Comparison of ENCODE assay signal across 1 cellular context in the genomic region with DNA sequence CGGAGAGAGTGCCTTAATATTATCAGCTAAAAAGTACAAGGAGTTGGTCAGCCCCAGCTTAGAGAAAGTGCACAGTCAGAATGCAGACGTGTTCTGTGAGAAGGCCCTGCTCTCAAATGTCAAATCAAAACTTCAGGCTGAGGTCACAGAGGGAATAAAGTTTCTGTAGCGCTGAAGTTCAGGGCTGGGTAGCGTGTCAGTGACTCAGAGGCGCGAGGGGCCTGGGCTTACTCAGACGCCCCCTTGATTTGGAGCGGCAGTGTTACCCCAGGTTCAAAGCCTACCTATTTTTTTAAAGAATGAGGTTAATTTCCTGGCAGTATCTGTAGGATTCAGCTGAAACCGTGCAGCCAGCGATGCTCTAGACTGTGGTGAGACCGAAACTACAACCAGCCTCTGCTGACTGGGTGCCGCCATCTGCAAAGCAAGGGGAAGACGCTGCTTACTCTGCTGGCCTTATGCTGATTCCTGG.
TF ChIP-seq lines count a peak whose summit lies in the region.

No MANE protein-coding gene starts in this region.

TF ChIP-seq in GM12878, 131 proteins besides CTCF, POLR2A, EP300 and RAD21:
- peak; percentile 76 for TF ChIP-seq RUNX3 (IDR thresholded peaks at IDR 0.05; ENCODE audit: low read length)
- TF ChIP-seq CUX1 (IDR thresholded peaks at IDR 0.05; ENCODE audit: insufficient replicate concordance, low read depth, low read length) = no peak
- peak; percentile 88 for TF ChIP-seq YY1 (IDR thresholded peaks at IDR 0.05; ENCODE audit: low read depth, low read length)
- no peak for TF ChIP-seq HCFC1 (IDR thresholded peaks at IDR 0.05; ENCODE audit: low read length)
- no peak for TF ChIP-seq SUZ12 (IDR thresholded peaks at IDR 0.05; ENCODE audit: unreplicated experiment)
- no peak for TF ChIP-seq SUPT20H (IDR thresholded peaks at IDR 0.05; ENCODE audit: borderline replicate concordance, control insufficient read depth, low read depth, low read length)
- TF ChIP-seq MEF2B (IDR thresholded peaks at IDR 0.05; ENCODE audit: partially characterized antibody, poor library complexity, severe bottlenecking) = no peak
- no peak for TF ChIP-seq E4F1 (IDR thresholded peaks at IDR 0.05; ENCODE audit: borderline replicate concordance, partially characterized antibody)
- TF ChIP-seq IKZF1 (conservative IDR thresholded peaks at IDR 0.05) = no peak
- TF ChIP-seq JUNB (IDR thresholded peaks at IDR 0.05) = peak; percentile 69
- no peak for TF ChIP-seq GATAD2B (conservative IDR thresholded peaks at IDR 0.05; ENCODE audit: low read depth)
- no peak for TF ChIP-seq TCF12 (IDR thresholded peaks at IDR 0.05; ENCODE audit: low read depth, low read length)
- TF ChIP-seq, protein P1, sequence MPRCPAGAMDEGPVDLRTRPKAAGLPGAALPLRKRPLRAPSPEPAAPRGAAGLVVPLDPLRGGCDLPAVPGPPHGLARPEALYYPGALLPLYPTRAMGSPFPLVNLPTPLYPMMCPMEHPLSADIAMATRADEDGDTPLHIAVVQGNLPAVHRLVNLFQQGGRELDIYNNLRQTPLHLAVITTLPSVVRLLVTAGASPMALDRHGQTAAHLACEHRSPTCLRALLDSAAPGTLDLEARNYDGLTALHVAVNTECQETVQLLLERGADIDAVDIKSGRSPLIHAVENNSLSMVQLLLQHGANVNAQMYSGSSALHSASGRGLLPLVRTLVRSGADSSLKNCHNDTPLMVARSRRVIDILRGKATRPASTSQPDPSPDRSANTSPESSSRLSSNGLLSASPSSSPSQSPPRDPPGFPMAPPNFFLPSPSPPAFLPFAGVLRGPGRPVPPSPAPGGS (IDR thresholded peaks at IDR 0.05; ENCODE audit: borderline replicate concordance, insufficient read depth, low read depth, low read length, poor library complexity, severe bottlenecking) = no peak
- no peak for TF ChIP-seq WRNIP1 (IDR thresholded peaks at IDR 0.05; ENCODE audit: borderline replicate concordance, low read depth, low read length)
- TF ChIP-seq IRF4 (IDR thresholded peaks at IDR 0.05; ENCODE audit: low read depth, low read length) = no peak
- no peak for TF ChIP-seq E2F8 (IDR thresholded peaks at IDR 0.05; ENCODE audit: low read depth, partially characterized antibody)
- TF ChIP-seq, protein P2, sequence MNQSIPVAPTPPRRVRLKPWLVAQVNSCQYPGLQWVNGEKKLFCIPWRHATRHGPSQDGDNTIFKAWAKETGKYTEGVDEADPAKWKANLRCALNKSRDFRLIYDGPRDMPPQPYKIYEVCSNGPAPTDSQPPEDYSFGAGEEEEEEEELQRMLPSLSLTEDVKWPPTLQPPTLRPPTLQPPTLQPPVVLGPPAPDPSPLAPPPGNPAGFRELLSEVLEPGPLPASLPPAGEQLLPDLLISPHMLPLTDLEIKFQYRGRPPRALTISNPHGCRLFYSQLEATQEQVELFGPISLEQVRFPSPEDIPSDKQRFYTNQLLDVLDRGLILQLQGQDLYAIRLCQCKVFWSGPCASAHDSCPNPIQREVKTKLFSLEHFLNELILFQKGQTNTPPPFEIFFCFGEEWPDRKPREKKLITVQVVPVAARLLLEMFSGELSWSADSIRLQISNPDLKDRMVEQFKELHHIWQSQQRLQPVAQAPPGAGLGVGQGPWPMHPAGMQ (IDR thresholded peaks at IDR 0.05; ENCODE audit: borderline replicate concordance) = no peak
- peak; percentile 35 for TF ChIP-seq EED (IDR thresholded peaks at IDR 0.05; ENCODE audit: low read depth)
- TF ChIP-seq CREM (IDR thresholded peaks at IDR 0.05; ENCODE audit: low read depth) = peak; percentile 43; the same call in 1 of the 2 replicates
- no peak for TF ChIP-seq HDAC6 (IDR thresholded peaks at IDR 0.05; ENCODE audit: unreplicated experiment)
- no peak for TF ChIP-seq CHD4 (IDR thresholded peaks at IDR 0.05)
- TF ChIP-seq TAF1 (IDR thresholded peaks at IDR 0.05; ENCODE audit: borderline replicate concordance, low read depth, low read length) = no peak
- no peak for TF ChIP-seq ZNF622 (IDR thresholded peaks at IDR 0.05)
- TF ChIP-seq IKZF2 (IDR thresholded peaks at IDR 0.05) = no peak
- TF ChIP-seq HDGF (IDR thresholded peaks at IDR 0.05) = no peak
- no peak for TF ChIP-seq STAT1 (conservative IDR thresholded peaks at IDR 0.05)
- TF ChIP-seq ZBTB4 (CRISPR knock-in tag; IDR thresholded peaks at IDR 0.05) = no peak
- no peak for TF ChIP-seq RB1 (IDR thresholded peaks at IDR 0.05; ENCODE audit: borderline replicate concordance)
- no peak for TF ChIP-seq ZNF207 (IDR thresholded peaks at IDR 0.05; ENCODE audit: borderline replicate concordance)
- TF ChIP-seq MTA2 (IDR thresholded peaks at IDR 0.05; ENCODE audit: low read depth) = no peak
TF ChIP-seq in GM12878: peak in this region for 5.
